Comparison of ENCODE assay signal across 18 cellular contexts in the genomic region with DNA sequence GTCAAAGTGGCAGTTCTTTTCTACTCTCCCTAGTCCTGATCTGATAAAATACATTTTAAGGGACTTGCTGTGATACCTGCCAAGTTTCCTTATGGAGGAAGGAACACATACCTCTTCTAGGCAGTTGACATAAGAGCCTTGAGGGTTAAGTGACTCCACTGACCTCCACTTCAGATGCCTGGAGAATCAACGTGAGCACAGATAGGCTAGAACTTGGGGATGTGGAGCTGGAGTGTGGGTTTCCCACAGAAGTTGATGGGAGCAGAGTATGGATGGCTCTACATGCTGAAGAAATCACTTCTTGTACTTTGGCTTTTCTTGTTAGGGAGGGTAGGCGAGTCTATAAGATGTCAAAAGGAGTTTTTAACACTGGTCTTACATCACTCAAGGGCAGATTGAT. TPM values are rescaled to one million over a fixed set of nuclear protein-coding genes. Genes with fewer than 3 reads are reported as not detected.
A peak's percentile ranks its signal among the peaks of the same experiment; 100 is the strongest.
DNase-seq lines count a peak whose midpoint lies in the region; ATAC-seq and TF ChIP-seq lines count a peak whose summit lies in the region.
"Had no signal": no experiment of that assay in that cellular context is flagged by ENCODE, and none has a peak within 500 bp of the region (broad histone marks: within the 10 kb centered on the region; RNA-seq: fewer than 3 reads in every experiment).

No MANE protein-coding gene starts in this region.

- CTCF ChIA-PET in mammary epithelial cell (lab: Charles Lee; ENCODE audit: low non-redundant PET) = interaction anchor here (0.6 kb wide), 1 partner anchor 18 kb away, joined by 3 read pairs; no protein-coding TSS in a partner anchor
- CTCF ChIA-PET in CD4-positive, alpha-beta memory T cell (lab: Charles Lee; ENCODE audit: partially characterized antibody) = interaction anchor here (0.5 to 9.0 kb wide), 3 partner anchors 25 to 488 kb away, joined by 3 to 166 read pairs (median 4); no protein-coding TSS in a partner anchor

- peaks cover 67% of the 10 kb centered on the region for H3K36me3 Mint-ChIP-seq in type B pancreatic cell
- peaks cover 27 to 37% of the 10 kb centered on the region in 2 donors for H3K36me3 Mint-ChIP-seq in CD4-positive, alpha-beta memory T cell

- H3K9me3 Mint-ChIP-seq in type B pancreatic cell = no peaks in the 10 kb centered on the region
- no peaks in the 10 kb centered on the region for H3K9me3 Mint-ChIP-seq in CD4-positive, alpha-beta memory T cell

- in situ Hi-C loops in mammary epithelial cell (cut with MboI; ENCODE audit: low sequenced_read_pairs in 2 of 2) = no loop called here

- ATAC-seq in omental fat pad (ENCODE audit: low FRiP score) = peak; percentile 19
- ATAC-seq: PC-3 had no signal

- DNase-seq in breast epithelium (ENCODE audit: low spot score in 2 of 2) (no peak), mammary epithelial cell (no peak), omental fat pad (ENCODE audit: low spot score) (no peak), type B pancreatic cell (ENCODE audit: extremely low spot score, unreplicated experiment) (no peak), erythroblast (lab: John Stamatoyannopoulos, UW) (no peak), WERI-Rb-1 (no peak)
- DNase-seq in CD4-positive, alpha-beta memory T cell = no peak
- DNase-seq: 8988T; HFFc6; MV-4-11; NCI-H1436 treated with DMSO at 0.1 percent for 48 hours; NCI-H2081 treated with DMSO at 0.1 percent for 48 hours; NCI-H226; NCI-H526 treated with DMSO at 0.1 percent for 48 hours; NK-92 treated with Interleukin-12 subunit alpha and Interleukin-12 subunit beta, amount 100 ng/mL, for 24 hours; PC-3 had no signal

- H3K27me3 Mint-ChIP-seq in type B pancreatic cell = no peaks in the 10 kb centered on the region
- H3K27me3 Mint-ChIP-seq in CD4-positive, alpha-beta memory T cell = no peaks in the 10 kb centered on the region

- H3K4me1 ChIP-seq in breast epithelium (peaks cover 0 to 2% of the 10 kb centered on the region in 2 donors), mammary epithelial cell (ENCODE audit: insufficient read depth, low read length) (peaks cover 3% of the 10 kb centered on the region)
- peaks cover 28% of the 10 kb centered on the region for H3K4me1 ChIP-seq in CD4-positive, alpha-beta memory T cell (ENCODE audit: insufficient read depth, low read length)

- dilution Hi-C loops in mammary epithelial cell (cut with HindIII; ENCODE audit: low sequenced_read_pairs) = no loop called here

- no peak for TF ChIP-seq POLR2A in breast epithelium (IDR thresholded peaks at IDR 0.05)
- no peak for TF ChIP-seq POLR2A in erythroblast (IDR thresholded peaks at IDR 0.05; ENCODE audit: low read length)

- peak overlapping the region; percentile 68 for H3K4me3 Mint-ChIP-seq in type B pancreatic cell
- H3K4me3 Mint-ChIP-seq in CD4-positive, alpha-beta memory T cell = peak overlapping the region in 1 of 8 donors; percentile 53
- H3K4me3 Mint-ChIP-seq: HFFc6 had no signal

- POLR2A ChIA-PET in CD4-positive, alpha-beta memory T cell (lab: Charles Lee; ENCODE audit: partially characterized antibody) = no interaction called here

- WGBS in mammary epithelial cell (ENCODE audit: low coverage, missing lambda C conversion rate) = 19% methylated on average over 2 of the region's 2 CpGs

- H3K27me3 ChIP-seq in breast epithelium (no peaks in the 10 kb centered on the region), mammary epithelial cell (ENCODE audit: insufficient read depth, low read length) (peaks cover 12% of the 10 kb centered on the region), layer of hippocampus (ENCODE audit: control insufficient read depth, insufficient read depth, low read length) (no peaks in the 10 kb centered on the region), WERI-Rb-1 (ENCODE audit: insufficient read depth, low read depth, severe bottlenecking) (no peaks in the 10 kb centered on the region)
- no peaks in the 10 kb centered on the region for H3K27me3 ChIP-seq in CD4-positive, alpha-beta memory T cell (ENCODE audit: insufficient read depth, low read length)

- H4K20me1 ChIP-seq in mammary epithelial cell (ENCODE audit: insufficient read depth, low read length) = no peaks in the 10 kb centered on the region

- H3K9me3 ChIP-seq in breast epithelium = no peaks in the 10 kb centered on the region
- H3K9me3 ChIP-seq in mammary epithelial cell (replicated peaks; ENCODE audit: insufficient read depth, low read length) = no peaks in the 10 kb centered on the region
- H3K9me3 ChIP-seq in WERI-Rb-1 (ENCODE audit: severe bottlenecking) = no peaks in the 10 kb centered on the region
- H3K9me3 ChIP-seq in CD4-positive, alpha-beta memory T cell (ENCODE audit: control insufficient read depth in 1 of 2, low read length in 2 of 2) = no peaks in the 10 kb centered on the region
- H3K9me3 ChIP-seq: BLaER1 treated with 17β-estradiol and CSF1 and Interleukin-3, amounts not matched to agents 10 nM and 100 nM had no signal

- TF ChIP-seq CTCF in breast epithelium (IDR thresholded peaks at IDR 0.05) (no peak), mammary epithelial cell (conservative IDR thresholded peaks at IDR 0.05 in 1 of 2, IDR thresholded peaks at IDR 0.05 in 1 of 2; ENCODE audit: extremely low read depth in 1 of 2, insufficient read depth in 1 of 2, low read depth in 1 of 2, low read length in 2 of 2) (no peak), omental fat pad (IDR thresholded peaks at IDR 0.05) (no peak), type B pancreatic cell (conservative IDR thresholded peaks at IDR 0.05) (no peak), WERI-Rb-1 (IDR thresholded peaks at IDR 0.05; ENCODE audit: low read depth, low read length) (no peak)

- peak overlapping the region; percentile 67 for H3K27ac Mint-ChIP-seq in type B pancreatic cell
- H3K27ac Mint-ChIP-seq in CD4-positive, alpha-beta memory T cell = peak overlapping the region in 2 of 7 donors; percentile 32 to 65
- H3K27ac Mint-ChIP-seq: HFFc6 had no signal

- no TSS peak for BruUV-seq in mammary epithelial cell (replicated peaks; lab: Mats Ljungman, UMichigan)

- peaks cover 50% of the 10 kb centered on the region for H3K4me1 Mint-ChIP-seq in type B pancreatic cell (ENCODE audit: unreplicated experiment)
- H3K4me1 Mint-ChIP-seq in CD4-positive, alpha-beta memory T cell = peaks cover 21 to 46% (median 29%) of the 10 kb centered on the region in 4 donors

- no peaks in the 10 kb centered on the region for H3K79me2 ChIP-seq in mammary epithelial cell (ENCODE audit: insufficient read depth, low read length)

- H3K27ac ChIP-seq in breast epithelium (peak overlapping the region; percentile 14 to 63), mammary epithelial cell (ENCODE audit: insufficient read depth, low read depth, low read length) (no peak overlapping the region), layer of hippocampus (ENCODE audit: low read depth, low read length) (peak overlapping the region; percentile 30), WERI-Rb-1 (no peak overlapping the region)
- no peak overlapping the region for H3K27ac ChIP-seq in CD4-positive, alpha-beta memory T cell (ENCODE audit: low read depth, low read length)
- H3K27ac ChIP-seq: BLaER1 treated with 17β-estradiol and CSF1 and Interleukin-3, amounts not matched to agents 10 nM and 100 nM had no signal

- H3K9ac ChIP-seq in mammary epithelial cell (ENCODE audit: insufficient read depth, low read length) = no peak overlapping the region

- no peak overlapping the region for H3K4me2 ChIP-seq in mammary epithelial cell (ENCODE audit: insufficient read depth, low read depth, low read length)

- H3K36me3 ChIP-seq in breast epithelium = peaks cover 16% of the 10 kb centered on the region
- H3K36me3 ChIP-seq in mammary epithelial cell (ENCODE audit: insufficient read depth, low read length) = no peaks in the 10 kb centered on the region
- H3K36me3 ChIP-seq in WERI-Rb-1 = no peaks in the 10 kb centered on the region
- H3K36me3 ChIP-seq in CD4-positive, alpha-beta memory T cell (ENCODE audit: insufficient read depth, low read length) = peaks cover 4% of the 10 kb centered on the region

- intact Hi-C loops in breast epithelium (cut with DNase I; ENCODE audit: low total_unique reads) (loop anchor here (10.0 kb wide), 1 partner anchor 826 kb away; no protein-coding TSS in a partner anchor), mammary epithelial cell (cut with micrococcal nuclease) (no loop called here)
- intact Hi-C loops in CD4-positive, alpha-beta memory T cell (cut with micrococcal nuclease) = no loop called here

- H2AFZ ChIP-seq in mammary epithelial cell (ENCODE audit: low read depth, low read length) = no peak overlapping the region

- H3K4me3 ChIP-seq in breast epithelium = peak overlapping the region in 1 of 3 donors; percentile 23
- no peak overlapping the region for H3K4me3 ChIP-seq in mammary epithelial cell (replicated peaks in 1 of 3; ENCODE audit: insufficient read depth in 1 of 3, low read depth in 2 of 3, low read length in 3 of 3)
- H3K4me3 ChIP-seq in WERI-Rb-1 (ENCODE audit: low read depth, low read length) = no peak overlapping the region
- no peak overlapping the region for H3K4me3 ChIP-seq in CD4-positive, alpha-beta memory T cell (ENCODE audit: low read length in 2 of 2)
- H3K4me3 ChIP-seq: BLaER1 treated with 17β-estradiol and CSF1 and Interleukin-3, amounts not matched to agents 10 nM and 100 nM had no signal

RNA-seq across cellular contexts. Expression of a gene that starts 5.3 kb away (rescaled TPM):
- total RNA-seq in breast epithelium = 10 to 100 TPM; 28.8 to 31.5 (median 29.7) TPM
- total RNA-seq in mammary epithelial cell = under 1 TPM; 0.14 to 0.67 TPM
- polyA plus RNA-seq in mammary epithelial cell = 0.01 TPM
- polyA minus RNA-seq in mammary epithelial cell = not detected
- total RNA-seq in omental fat pad = 10 to 100 TPM; 17.2 to 50.1 (median 33.9) TPM
- 81.1 and 121 TPM in 2 replicates for total RNA-seq in type B pancreatic cell (ENCODE audit: low replicate concordance)
- 1 to 10 TPM; 3.4 to 4.1 TPM for total RNA-seq in CD4-positive, alpha-beta memory T cell
- polyA plus RNA-seq in CD4-positive, alpha-beta memory T cell = under 1 TPM; 0.29 to 0.62 TPM

Comparison
In these comparisons a context has a peak if more than half of its experiments do, and no peak if none do; other contexts are left out.
1. H3K27ac ChIP-seq: peak in breast epithelium (2 of 2) and layer of hippocampus (single experiment); none in mammary epithelial cell (single experiment), WERI-Rb-1 (single experiment) and CD4-positive, alpha-beta memory T cell (single experiment).